Comparison of ENCODE assay signal across 1 cellular context in genomic region chr15:74616996-74617395, GRCh38.
TF ChIP-seq lines count a peak whose summit lies in the region.

No MANE protein-coding gene starts in this region.

TF ChIP-seq in WTC11, 78 proteins besides CTCF, POLR2A, EP300 and RAD21 (continued from another document):
- TF ChIP-seq PRDM15 (CRISPR knock-in tag; IDR thresholded peaks at IDR 0.05) (no peak), ZNF425 (CRISPR knock-in tag; conservative IDR thresholded peaks at IDR 0.05) (no peak), ZMAT4 (CRISPR knock-in tag; IDR thresholded peaks at IDR 0.05) (no peak), FOXJ3 (CRISPR knock-in tag; IDR thresholded peaks at IDR 0.05; ENCODE audit: borderline replicate concordance) (no peak), ZSCAN18 (CRISPR knock-in tag; IDR thresholded peaks at IDR 0.05) (no peak), MAX (CRISPR knock-in tag; IDR thresholded peaks at IDR 0.05) (no peak)
TF ChIP-seq in WTC11: peak in this region for 0.
